ENCODE assay signal across 8 cellular contexts in genomic region chr9:128078504-128079434, GRCh38. TPM values are rescaled to one million over a fixed set of nuclear protein-coding genes. Genes with fewer than 3 reads are reported as not detected.
DNase-seq lines count a peak whose midpoint lies in the region; ATAC-seq, FAIRE-seq and TF ChIP-seq lines count a peak whose summit lies in the region.

No MANE protein-coding gene starts in this region.

- no peaks in the 10 kb centered on the region for H4K20me1 ChIP-seq in HCT116 (ENCODE audit: insufficient read depth)

- intact Hi-C loops in HCT116 (cut with micrococcal nuclease) (loop anchor here (2.0 kb wide), 1 partner anchor 26 kb away; no protein-coding TSS in a partner anchor), sigmoid colon (cut with DNase I) (loop anchor here (1.0 kb wide), 1 partner anchor 26 kb away; no protein-coding TSS in a partner anchor)

- CTCF ChIA-PET in HCT116 (lab: Charles Lee) = interaction anchor here (0.9 to 1.6 kb wide), 6 partner anchors 14 to 344 kb away, joined by 3 to 4 read pairs (median 4); partner anchors contain the start of gene TOR2A

- TF ChIP-seq POLR2A in HCT116 (IDR thresholded peaks at IDR 0.05; ENCODE audit: borderline replicate concordance, extremely low read depth, insufficient read depth, insufficient read length) = no peak
- no peak for TF ChIP-seq POLR2A in sigmoid colon (IDR thresholded peaks at IDR 0.05)

- no peaks in the 10 kb centered on the region for H3K9me2 ChIP-seq in HCT116 (ENCODE audit: insufficient read depth)

- DNase-seq in HCT116 (ENCODE audit: low read depth, low spot score) = peak; percentile 79
- peak; percentile 63 for DNase-seq in RPMI7951 (ENCODE audit: low read depth)
- no peak for DNase-seq in sigmoid colon
- no peak for DNase-seq in stimulated activated CD4-positive, alpha-beta T cell treated with anti-CD3 and anti-CD28 coated beads, Interleukin-4, amount 100 ng/mL, for 4 hours
- DNase-seq in GM19239 (ENCODE audit: insufficient read length, low spot score) = no peak

- no peaks in the 10 kb centered on the region for H3K27me3 ChIP-seq in HCT116 (ENCODE audit: insufficient read depth, low read length)
- H3K27me3 ChIP-seq in sigmoid colon = no peaks in the 10 kb centered on the region

- peak; percentile 25; the same call in 1 of the 2 replicates for TF ChIP-seq RAD21 in HCT116 (IDR thresholded peaks at IDR 0.05; ENCODE audit: low read depth)

- peak overlapping the region; percentile 62 for H3K4me2 ChIP-seq in HCT116 (ENCODE audit: low read length)

- H2AFZ ChIP-seq in HCT116 (ENCODE audit: low read depth, low read length, poor library complexity, severe bottlenecking) = no peak overlapping the region

- POLR2A ChIA-PET in HCT116 (lab: Charles Lee) = interaction anchor here (0.6 to 2.6 kb wide), 4 partner anchors 11 to 123 kb away, joined by 3 to 23 read pairs (median 4); partner anchors contain the start of genes NAIF1 and SLC25A25

- WGBS in sigmoid colon, 2 donors = 11 to 55% methylated on average over 11 of the region's 11 CpGs

- peak overlapping the region; percentile 56 for H3K9ac ChIP-seq in HCT116 (ENCODE audit: low read length)

- TF ChIP-seq CTCF in HCT116 (IDR thresholded peaks at IDR 0.05 in 2 of 3, conservative IDR thresholded peaks at IDR 0.05 in 1 of 3; ENCODE audit: borderline replicate concordance in 1 of 3, insufficient read depth in 1 of 3, low read depth in 2 of 3, low read length in 2 of 3) (no peak), sigmoid colon (IDR thresholded peaks at IDR 0.05) (no peak)

- RAD21 ChIA-PET in HCT116 (lab: Charles Lee; ENCODE audit: low non-redundant PET in 1 of 2, low total read pairs in 2 of 2, uncharacterized antibody in 2 of 2, unreplicated experiment in 2 of 2) = interaction anchor here (0.8 to 1.0 kb wide), 2 partner anchors 11 to 500 kb away, joined by 4 to 5 read pairs; partner anchors contain the start of genes NAIF1 (in 1 of the 2) and SLC25A25 (in 1 of the 2)

- peak; percentile 77 for ATAC-seq in HCT116
- peak; percentile 78 for ATAC-seq in esophagus mucosa
- ATAC-seq in GM21390 (IDR thresholded peaks at IDR 0.05; ENCODE audit: unreplicated experiment) = no peak
- no peak for ATAC-seq in HG03135 (IDR thresholded peaks at IDR 0.05; ENCODE audit: unreplicated experiment)

- H3K4me1 ChIP-seq in HCT116 (ENCODE audit: control insufficient read depth in 1 of 2, insufficient read depth in 2 of 2, low read length in 2 of 2) = peaks cover 62 to 65% of the 10 kb centered on the region in 2 experiments
- H3K4me1 ChIP-seq in sigmoid colon = peaks cover 0 to 57% (median 55%) of the 10 kb centered on the region in 4 donors

- no peaks in the 10 kb centered on the region; a peak in 1 of 4 replicates for H3K36me3 ChIP-seq in HCT116 (ENCODE audit: control insufficient read depth in 1 of 2, insufficient read depth in 2 of 2, low read length in 2 of 2)
- H3K36me3 ChIP-seq in sigmoid colon = peaks cover 0 to 4% (median 0%) of the 10 kb centered on the region in 4 donors

- no peak for TF ChIP-seq EP300 in sigmoid colon (IDR thresholded peaks at IDR 0.05)

- TSS peak; percentile 16 for BruUV-seq in HCT116 (replicated peaks; lab: Mats Ljungman, UMichigan)

- H3K4me3 ChIP-seq in HCT116 (replicated peaks in 1 of 2; ENCODE audit: low read depth in 1 of 2, low read length in 2 of 2) = peak overlapping the region; percentile 0 to 23; a peak in 3 of 4 replicates
- no peak overlapping the region for H3K4me3 ChIP-seq in sigmoid colon

- FAIRE-seq in GM19239 (lab: Jason Lieb, UNC) = no peak

- peaks cover 69% of the 10 kb centered on the region for H3K79me2 ChIP-seq in HCT116 (ENCODE audit: insufficient read depth, low read length)

- H3K9me3 ChIP-seq in HCT116 (ENCODE audit: control insufficient read depth in 1 of 2, insufficient read depth in 1 of 2, low read depth in 1 of 2, low read length in 2 of 2) (no peaks in the 10 kb centered on the region), sigmoid colon (no peaks in the 10 kb centered on the region)

- H3K27ac ChIP-seq in HCT116 (ENCODE audit: low read depth, low read length) (peak overlapping the region; percentile 83), sigmoid colon (peak overlapping the region in 3 of 4 donors; percentile 2 to 42 (median 35))

TF ChIP-seq in HCT116, 20 proteins besides CTCF, POLR2A, EP300 and RAD21 (continues in another document):
- TF ChIP-seq EZH2 (IDR thresholded peaks at IDR 0.05) (no peak), FOSL1 (IDR thresholded peaks at IDR 0.05; ENCODE audit: low read depth) (peak; percentile 88), CBX3 (IDR thresholded peaks at IDR 0.05; ENCODE audit: low read depth) (peak; percentile 77; the same call in 1 of the 2 replicates), JUND (IDR thresholded peaks at IDR 0.05) (peak; percentile 90), EGR1 (IDR thresholded peaks at IDR 0.05; ENCODE audit: low read depth) (0 out of 2 replicates have a peak, but pooled peaks have one; percentile 14), POLR2AphosphoS5 (IDR thresholded peaks at IDR 0.05; ENCODE audit: low read depth, low read length) (no peak), CEBPB (IDR thresholded peaks at IDR 0.05; ENCODE audit: low read depth) (peak; percentile 41; the same call in 1 of the 2 replicates), ZNF274 (IDR thresholded peaks at IDR 0.05; ENCODE audit: low read depth, low read length) (no peak), ELF1 (IDR thresholded peaks at IDR 0.05; ENCODE audit: borderline replicate concordance, low read depth) (no peak; the same call in 1 of the 2 replicates), SIN3A (IDR thresholded peaks at IDR 0.05; ENCODE audit: low read depth) (peak; percentile 79), EZH2phosphoT487 (IDR thresholded peaks at IDR 0.05; ENCODE audit: borderline replicate concordance) (no peak), SRF (IDR thresholded peaks at IDR 0.05; ENCODE audit: low read depth) (peak; percentile 81), TCF7L2 (IDR thresholded peaks at IDR 0.05; ENCODE audit: borderline replicate concordance, extremely low read depth, insufficient read depth, insufficient read length) (peak; percentile 91), ZFX (IDR thresholded peaks at IDR 0.05) (no peak), SP1 (IDR thresholded peaks at IDR 0.05; ENCODE audit: low read depth) (peak; percentile 91), YY1 (IDR thresholded peaks at IDR 0.05; ENCODE audit: extremely low read depth, insufficient replicate concordance, low read depth, low read length) (no peak), ZBTB33 (IDR thresholded peaks at IDR 0.05; ENCODE audit: extremely low read depth, insufficient replicate concordance, low read length) (no peak)
- TF ChIP-seq, protein P1, sequence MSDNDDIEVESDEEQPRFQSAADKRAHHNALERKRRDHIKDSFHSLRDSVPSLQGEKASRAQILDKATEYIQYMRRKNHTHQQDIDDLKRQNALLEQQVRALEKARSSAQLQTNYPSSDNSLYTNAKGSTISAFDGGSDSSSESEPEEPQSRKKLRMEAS (IDR thresholded peaks at IDR 0.05) = peak; percentile 72; the same call in 1 of the 2 replicates
- TF ChIP-seq, protein P2, sequence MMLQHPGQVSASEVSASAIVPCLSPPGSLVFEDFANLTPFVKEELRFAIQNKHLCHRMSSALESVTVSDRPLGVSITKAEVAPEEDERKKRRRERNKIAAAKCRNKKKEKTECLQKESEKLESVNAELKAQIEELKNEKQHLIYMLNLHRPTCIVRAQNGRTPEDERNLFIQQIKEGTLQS (IDR thresholded peaks at IDR 0.05) = no peak

RNA-seq across cellular contexts. Expression of gene SLC25A25, which starts 10.7 kb away (rescaled TPM):
- total RNA-seq in HCT116 (2021; ENCODE audit: unreplicated experiment) (15.3 TPM), esophagus mucosa (15.2 TPM), sigmoid colon (10 to 100 TPM; 10.2 to 77.2 (median 12.9) TPM)
- polyA plus RNA-seq in HCT116 (2012) = 18.8 and 20.5 TPM in 2 replicates
- 4.6 and 8.5 TPM in 2 replicates for total RNA-seq in RPMI7951 (2014; rRNA removed; shearing (Covaris generic))
- polyA plus RNA-seq in sigmoid colon = 10 to 100 TPM; 16.6 to 19.4 (median 16.8) TPM

RNA-seq across cellular contexts. Expression of gene NAIF1, which starts 11.6 kb away (rescaled TPM):
- 11.0 TPM for total RNA-seq in HCT116 (2021; ENCODE audit: unreplicated experiment)
- polyA plus RNA-seq in HCT116 (2012) = 13.3 and 16.7 TPM in 2 replicates
- total RNA-seq in RPMI7951 (2014; rRNA removed; shearing (Covaris generic)) = 7.7 and 7.8 TPM in 2 replicates
- total RNA-seq in esophagus mucosa = 7.1 TPM
- total RNA-seq in sigmoid colon = 10 to 100 TPM in 1 of 4 donors, 1 to 10 TPM in 3; 5.5 to 10.7 (median 6.3) TPM
- 10 to 100 TPM in 1 of 3 donors, 1 to 10 TPM in 2; 8.4 to 11.0 (median 8.6) TPM for polyA plus RNA-seq in sigmoid colon

RNA-seq across cellular contexts. Expression of gene PTGES2, which starts 48.8 kb away (rescaled TPM):
- total RNA-seq in HCT116 (2021; ENCODE audit: unreplicated experiment) = 148 TPM
- polyA plus RNA-seq in HCT116 (2012) = 154 and 164 TPM in 2 replicates
- total RNA-seq in RPMI7951 (2014; rRNA removed; shearing (Covaris generic)) = 28.5 and 37.2 TPM in 2 replicates
- 52.0 TPM for total RNA-seq in esophagus mucosa
- 100 to 1,000 TPM in 2 of 4 donors, 10 to 100 TPM in 2; 60.0 to 119 (median 97.5) TPM for total RNA-seq in sigmoid colon
- 10 to 100 TPM; 56.5 to 82.2 (median 66.1) TPM for polyA plus RNA-seq in sigmoid colon

Comparison
In these comparisons a context has a peak if more than half of its experiments do, and no peak if none do; other contexts are left out.
1. ATAC-seq: peak in HCT116 (single experiment) and esophagus mucosa (single experiment); none in GM21390 (single experiment) and HG03135 (single experiment).
2. DNase-seq: peak in HCT116 (single experiment) and RPMI7951 (single experiment); none in sigmoid colon (single experiment), stimulated activated CD4-positive, alpha-beta T cell treated with anti-CD3 and anti-CD28 coated beads, Interleukin-4, amount 100 ng/mL, for 4 hours (0 of 2) and GM19239 (single experiment).
3. H3K4me3 ChIP-seq: peak in HCT116 (2 of 2); none in sigmoid colon (0 of 4).